12 cellular contexts compared by ENCODE assay signal in genomic region chr18:9631814-9632496, GRCh38. TPM values are rescaled to one million over a fixed set of nuclear protein-coding genes. Genes with fewer than 3 reads are reported as not detected.
DNase-seq lines count a peak whose midpoint lies in the region; ATAC-seq and TF ChIP-seq lines count a peak whose summit lies in the region.
"Had no signal": no experiment of that assay in that cellular context is flagged by ENCODE, and none has a peak within 500 bp of the region (broad histone marks: within the 10 kb centered on the region; RNA-seq: fewer than 3 reads in every experiment).

No MANE protein-coding gene starts in this region.

- H3K27ac ChIP-seq in esophagus muscularis mucosa (replicated peaks in 1 of 4) (peak overlapping the region in 3 of 4 donors; percentile 41 to 53 (median 50)), osteoblast (ENCODE audit: low read depth, low read length) (peak overlapping the region; percentile 88)

- peak overlapping the region; percentile 38 for H2AFZ ChIP-seq in osteoblast (ENCODE audit: low read length)

- peak; percentile 91 for DNase-seq in EL
- DNase-seq in RPMI7951 (ENCODE audit: low read depth), result peak; percentile 78
- no peak for DNase-seq in esophagus muscularis mucosa (ENCODE audit: extremely low spot score)
- DNase-seq in osteoblast (ENCODE audit: insufficient read length, low spot score, missing footprints), result peak; percentile 83
- DNase-seq in NCI-H1105 (lab: John Stamatoyannopoulos, UW), result no peak
- no peak for DNase-seq in activated CD8-positive, alpha-beta T cell treated with anti-CD3 and anti-CD28 coated beads for 36 hours
- no peak for DNase-seq in hypothalamus (lab: John Stamatoyannopoulos, UW)
- no peak for DNase-seq in stimulated activated effector memory CD8-positive, alpha-beta T cell treated with anti-CD3 and anti-CD28 coated beads, Interleukin-12 subunit alpha, Interleukin-12 subunit beta, amount 100 ng/mL, for 72 hours (ENCODE audit: low spot score in 2 of 2)
- DNase-seq: activated CD4-positive, CD25-positive, alpha-beta regulatory T cell; naive thymus-derived CD4-positive, alpha-beta T cell; stimulated activated naive CD8-positive, alpha-beta T cell treated with anti-CD3 and anti-CD28 coated beads, Interleukin-15, Interleukin-2, amounts not matched to agents 100 U/mL and 50 U/mL, for 24 hours had no signal

- H3K4me3 ChIP-seq in esophagus muscularis mucosa (no peak overlapping the region), osteoblast (ENCODE audit: insufficient read depth, low read length) (no peak overlapping the region)

- WGBS in esophagus muscularis mucosa, result 50% methylated on average over 5 of the region's 5 CpGs

- intact Hi-C loops in esophagus muscularis mucosa (cut with DNase I), result no loop called here
- intact Hi-C loops in activated CD8-positive, alpha-beta T cell treated with anti-CD3 and anti-CD28 coated beads for 36 hours (cut with micrococcal nuclease), result no loop called here

- H3K4me1 ChIP-seq in esophagus muscularis mucosa, result peaks cover 7 to 16% (median 9%) of the 10 kb centered on the region in 4 donors
- H3K4me1 ChIP-seq in osteoblast (ENCODE audit: insufficient read depth, low read length), result peaks cover 18% of the 10 kb centered on the region

- H3K27me3 ChIP-seq in esophagus muscularis mucosa (no peaks in the 10 kb centered on the region), osteoblast (ENCODE audit: insufficient read depth, low read length) (no peaks in the 10 kb centered on the region)

- no peak overlapping the region for H3K4me3 Mint-ChIP-seq in activated CD8-positive, alpha-beta T cell treated with anti-CD3 and anti-CD28 coated beads for 36 hours
- no peak overlapping the region for H3K4me3 Mint-ChIP-seq in stimulated activated effector memory CD8-positive, alpha-beta T cell treated with anti-CD3 and anti-CD28 coated beads, Interleukin-12 subunit alpha, Interleukin-12 subunit beta, amount 100 ng/mL, for 72 hours
- H3K4me3 Mint-ChIP-seq: dendritic cell treated with granulocyte-macrophage colony-stimulating factor and Interleukin-4, amounts not matched to agents 40 ng/mL and 50 ng/mL, for 4 days; naive thymus-derived CD4-positive, alpha-beta T cell had no signal

- H3K27me3 Mint-ChIP-seq in activated CD8-positive, alpha-beta T cell treated with anti-CD3 and anti-CD28 coated beads for 36 hours, result no peaks in the 10 kb centered on the region

- H3K79me2 ChIP-seq in osteoblast (ENCODE audit: insufficient read depth, low read length), result no peaks in the 10 kb centered on the region

- H3K9me3 ChIP-seq in esophagus muscularis mucosa (no peaks in the 10 kb centered on the region), osteoblast (ENCODE audit: low read depth, low read length) (no peaks in the 10 kb centered on the region)

- POLR2A ChIA-PET in activated CD8-positive, alpha-beta T cell treated with anti-CD3 and anti-CD28 coated beads for 36 hours (lab: Charles Lee), result no interaction called here

- ATAC-seq in activated CD8-positive, alpha-beta T cell treated with anti-CD3 and anti-CD28 coated beads for 36 hours, result no peak
- ATAC-seq in stimulated activated effector memory CD8-positive, alpha-beta T cell treated with anti-CD3 and anti-CD28 coated beads, Interleukin-12 subunit alpha, Interleukin-12 subunit beta, amount 100 ng/mL, for 72 hours, result no peak
- ATAC-seq: naive thymus-derived CD4-positive, alpha-beta T cell; stimulated activated naive CD8-positive, alpha-beta T cell treated with anti-CD3 and anti-CD28 coated beads, Interleukin-15, Interleukin-2, amounts not matched to agents 100 U/mL and 50 U/mL, for 24 hours had no signal

- H3K36me3 ChIP-seq in esophagus muscularis mucosa (no peaks in the 10 kb centered on the region), osteoblast (ENCODE audit: insufficient read depth, low read length) (no peaks in the 10 kb centered on the region)

- no peaks in the 10 kb centered on the region for H4K20me1 ChIP-seq in osteoblast (ENCODE audit: insufficient read depth, low read length)

- TF ChIP-seq EP300 in esophagus muscularis mucosa (IDR thresholded peaks at IDR 0.05), result no peak

- H3K4me1 Mint-ChIP-seq in activated CD8-positive, alpha-beta T cell treated with anti-CD3 and anti-CD28 coated beads for 36 hours (ENCODE audit: low read depth), result no peaks in the 10 kb centered on the region
- H3K4me1 Mint-ChIP-seq in stimulated activated effector memory CD8-positive, alpha-beta T cell treated with anti-CD3 and anti-CD28 coated beads, Interleukin-12 subunit alpha, Interleukin-12 subunit beta, amount 100 ng/mL, for 72 hours, result no peaks in the 10 kb centered on the region
- H3K4me1 Mint-ChIP-seq: naive thymus-derived CD4-positive, alpha-beta T cell had no signal

- H3K9me3 Mint-ChIP-seq in activated CD8-positive, alpha-beta T cell treated with anti-CD3 and anti-CD28 coated beads for 36 hours, result peaks cover 7% of the 10 kb centered on the region
- no peaks in the 10 kb centered on the region for H3K9me3 Mint-ChIP-seq in stimulated activated effector memory CD8-positive, alpha-beta T cell treated with anti-CD3 and anti-CD28 coated beads, Interleukin-12 subunit alpha, Interleukin-12 subunit beta, amount 100 ng/mL, for 72 hours

- no peak overlapping the region for H3K27ac Mint-ChIP-seq in activated CD8-positive, alpha-beta T cell treated with anti-CD3 and anti-CD28 coated beads for 36 hours
- no peak overlapping the region for H3K27ac Mint-ChIP-seq in stimulated activated effector memory CD8-positive, alpha-beta T cell treated with anti-CD3 and anti-CD28 coated beads, Interleukin-12 subunit alpha, Interleukin-12 subunit beta, amount 100 ng/mL, for 72 hours
- H3K27ac Mint-ChIP-seq: dendritic cell treated with granulocyte-macrophage colony-stimulating factor and Interleukin-4, amounts not matched to agents 40 ng/mL and 50 ng/mL, for 4 days; naive thymus-derived CD4-positive, alpha-beta T cell had no signal

- CTCF ChIA-PET in activated CD8-positive, alpha-beta T cell treated with anti-CD3 and anti-CD28 coated beads for 36 hours (lab: Charles Lee), result no interaction called here

- no peak for TF ChIP-seq CTCF in esophagus muscularis mucosa (IDR thresholded peaks at IDR 0.05)
- TF ChIP-seq CTCF in osteoblast (IDR thresholded peaks at IDR 0.05; ENCODE audit: extremely low read depth, low read depth, low read length), result no peak
- TF ChIP-seq CTCF in activated CD8-positive, alpha-beta T cell treated with anti-CD3 and anti-CD28 coated beads for 36 hours (IDR thresholded peaks at IDR 0.05), result no peak

- H3K4me2 ChIP-seq in osteoblast (ENCODE audit: insufficient read depth, low read length), result peak overlapping the region; percentile 53

- no peak for TF ChIP-seq POLR2A in esophagus muscularis mucosa (IDR thresholded peaks at IDR 0.05; ENCODE audit: low read depth)

- H3K36me3 Mint-ChIP-seq in activated CD8-positive, alpha-beta T cell treated with anti-CD3 and anti-CD28 coated beads for 36 hours (ENCODE audit: low read depth), result no peaks in the 10 kb centered on the region
- no peaks in the 10 kb centered on the region for H3K36me3 Mint-ChIP-seq in stimulated activated effector memory CD8-positive, alpha-beta T cell treated with anti-CD3 and anti-CD28 coated beads, Interleukin-12 subunit alpha, Interleukin-12 subunit beta, amount 100 ng/mL, for 72 hours
- H3K36me3 Mint-ChIP-seq: naive thymus-derived CD4-positive, alpha-beta T cell had no signal

RNA-seq across cellular contexts. Expression of gene PPP4R1, which starts 17.6 kb away (rescaled TPM):
- 54.5 and 61.0 TPM in 2 replicates for total RNA-seq in RPMI7951 (2014; rRNA removed; shearing (Covaris generic))
- total RNA-seq in esophagus muscularis mucosa, result 100 to 1,000 TPM in 1 of 4 donors, 10 to 100 TPM in 3; 74.6 to 129 (median 97.1) TPM
- total RNA-seq in osteoblast, result 138 and 143 TPM in 2 replicates
- total RNA-seq in activated CD8-positive, alpha-beta T cell treated with anti-CD3 and anti-CD28 coated beads for 36 hours, result 10 to 100 TPM; 31.4 to 31.7 TPM

Comparison
In these comparisons a context has a peak if more than half of its experiments do, and no peak if none do; other contexts are left out.
1. DNase-seq: peak in EL (single experiment), RPMI7951 (single experiment) and osteoblast (single experiment); none in esophagus muscularis mucosa (single experiment), NCI-H1105 (single experiment), activated CD8-positive, alpha-beta T cell treated with anti-CD3 and anti-CD28 coated beads for 36 hours (single experiment), hypothalamus (0 of 51) and stimulated activated effector memory CD8-positive, alpha-beta T cell treated with anti-CD3 and anti-CD28 coated beads, Interleukin-12 subunit alpha, Interleukin-12 subunit beta, amount 100 ng/mL, for 72 hours (0 of 2).